22 cellular contexts compared by ENCODE assay signal in genomic region chr1:54866801-54867716, GRCh38. TPM values are rescaled to one million over a fixed set of nuclear protein-coding genes. Genes with fewer than 3 reads are reported as not detected.
A peak's percentile ranks its signal among the peaks of the same experiment; 100 is the strongest.
DNase-seq lines count a peak whose midpoint lies in the region; ATAC-seq and TF ChIP-seq lines count a peak whose summit lies in the region.
"Had no signal": no experiment of that assay in that cellular context is flagged by ENCODE, and none has a peak within 500 bp of the region (broad histone marks: within the 10 kb centered on the region; RNA-seq: fewer than 3 reads in every experiment).

No MANE protein-coding gene starts in this region.

- H3K36me3 Mint-ChIP-seq in Calu3 (ENCODE audit: insufficient read depth, unreplicated experiment), result peaks cover 79% of the 10 kb centered on the region
- peaks cover 24% of the 10 kb centered on the region for H3K36me3 Mint-ChIP-seq in activated T-cell treated with anti-CD3 and anti-CD28 coated beads, Interleukin-2, amount 50 U/mL, for 4 hours (ENCODE audit: insufficient read depth)

- no TSS peak for BruUV-seq in Calu3 (replicated peaks; lab: Mats Ljungman, UMichigan)

- no peak overlapping the region for H3K4me3 Mint-ChIP-seq in Calu3 (ENCODE audit: low read depth, unreplicated experiment)
- no peak overlapping the region for H3K4me3 Mint-ChIP-seq in activated T-cell treated with anti-CD3 and anti-CD28 coated beads, Interleukin-2, amount 50 U/mL, for 4 hours
- H3K4me3 Mint-ChIP-seq: activated B cell treated with CpG ODN at 0.5 μM for 24 hours; activated CD4-positive, alpha-beta memory T cell treated with anti-CD3 and anti-CD28 coated beads for 36 hours; activated naive CD8-positive, alpha-beta T cell treated with anti-CD3 and anti-CD28 coated beads for 36 hours; activated T-cell treated with anti-CD3 and anti-CD28 coated beads, Interleukin-2, amount 50 U/mL, for 72 hours; CD4-positive, alpha-beta memory T cell; T-helper 2 cell treated with Interferon-gamma antibody and Interleukin-4, amounts not matched to agents 5 μg/mL and 100 μg/mL, for 36 hours had no signal

- H3K27me3 Mint-ChIP-seq in Calu3 (ENCODE audit: unreplicated experiment), result no peaks in the 10 kb centered on the region
- H3K27me3 Mint-ChIP-seq in activated T-cell treated with anti-CD3 and anti-CD28 coated beads, Interleukin-2, amount 50 U/mL, for 4 hours (ENCODE audit: low read depth), result no peaks in the 10 kb centered on the region
- H3K27me3 Mint-ChIP-seq: activated B cell treated with CpG ODN at 0.5 μM for 24 hours; activated CD4-positive, alpha-beta memory T cell treated with anti-CD3 and anti-CD28 coated beads for 36 hours; activated naive CD8-positive, alpha-beta T cell treated with anti-CD3 and anti-CD28 coated beads for 36 hours; CD4-positive, alpha-beta memory T cell had no signal

- TF ChIP-seq CTCF in Calu3 (IDR thresholded peaks at IDR 0.05; ENCODE audit: unreplicated experiment), result no peak

- CTCF ChIA-PET in Calu3 (lab: Charles Lee), result interaction anchor here (1.2 kb wide), 1 partner anchor 9 kb away, joined by 3 read pairs; no protein-coding TSS in a partner anchor

- peaks cover 27% of the 10 kb centered on the region for H3K4me1 Mint-ChIP-seq in Calu3 (ENCODE audit: low read depth, unreplicated experiment)
- peaks cover under 1% of the 10 kb centered on the region for H3K4me1 Mint-ChIP-seq in activated T-cell treated with anti-CD3 and anti-CD28 coated beads, Interleukin-2, amount 50 U/mL, for 4 hours (ENCODE audit: low read depth)
- H3K4me1 Mint-ChIP-seq: activated B cell treated with CpG ODN at 0.5 μM for 24 hours; activated naive CD8-positive, alpha-beta T cell treated with anti-CD3 and anti-CD28 coated beads for 36 hours; CD4-positive, alpha-beta memory T cell had no signal

- ATAC-seq in activated T-cell treated with anti-CD3 and anti-CD28 coated beads, Interleukin-2, amount 50 U/mL, for 4 hours, result no peak
- no peak for ATAC-seq in GM21367 (IDR thresholded peaks at IDR 0.05; ENCODE audit: unreplicated experiment)
- ATAC-seq: activated T-cell treated with anti-CD3 and anti-CD28 coated beads, Interleukin-2, amount 50 U/mL, for 72 hours; foreskin keratinocyte; right cardiac atrium had no signal

- H3K9me3 Mint-ChIP-seq in Calu3 (ENCODE audit: low read depth, unreplicated experiment), result no peaks in the 10 kb centered on the region
- no peaks in the 10 kb centered on the region for H3K9me3 Mint-ChIP-seq in activated T-cell treated with anti-CD3 and anti-CD28 coated beads, Interleukin-2, amount 50 U/mL, for 4 hours
- H3K9me3 Mint-ChIP-seq: activated B cell treated with CpG ODN at 0.5 μM for 24 hours; activated CD4-positive, alpha-beta memory T cell treated with anti-CD3 and anti-CD28 coated beads for 36 hours; activated naive CD8-positive, alpha-beta T cell treated with anti-CD3 and anti-CD28 coated beads for 36 hours; activated T-cell treated with anti-CD3 and anti-CD28 coated beads, Interleukin-2, amount 50 U/mL, for 72 hours; T-helper 2 cell treated with Interferon-gamma antibody and Interleukin-4, amounts not matched to agents 5 μg/mL and 100 μg/mL, for 36 hours had no signal

- DNase-seq in Calu3 (peak; percentile 30), fibroblast of gingiva (ENCODE audit: low read depth) (peak; percentile 47), mucosa of gallbladder (ENCODE audit: low spot score) (peak; percentile 45), EL (no peak), cortex of kidney (lab: John Stamatoyannopoulos, UW) (no peak)
- no peak for DNase-seq in activated T-cell treated with anti-CD3 and anti-CD28 coated beads, Interleukin-2, amount 50 U/mL, for 4 hours
- DNase-seq: activated B cell treated with CpG ODN at 0.5 μM for 24 hours; activated CD4-positive, alpha-beta memory T cell treated with anti-CD3 and anti-CD28 coated beads for 36 hours; activated naive CD8-positive, alpha-beta T cell treated with anti-CD3 and anti-CD28 coated beads for 36 hours; activated T-cell treated with anti-CD3 and anti-CD28 coated beads, Interleukin-2, amount 50 U/mL, for 72 hours; CD4-positive, alpha-beta memory T cell; foreskin keratinocyte; Kasumi-1; NCI-H1092 treated with DMSO at 0.1 percent for 48 hours; NCI-H2081 treated with DMSO at 0.1 percent for 48 hours; NCI-H774; right cardiac atrium; stimulated activated CD4-positive, alpha-beta T cell treated with anti-CD3 and anti-CD28 coated beads, Interleukin-15, amount 100 ng/mL, for 24 hours; testis had no signal

- intact Hi-C loops in Calu3 (cut with micrococcal nuclease; ENCODE audit: unreplicated experiment), result no loop called here

- peak; percentile 91 for TF ChIP-seq EP300 in Ishikawa (IDR thresholded peaks at IDR 0.05; ENCODE audit: borderline replicate concordance)

- peak; percentile 27 for TF ChIP-seq RAD21 in Ishikawa (IDR thresholded peaks at IDR 0.05; ENCODE audit: low read depth)

- H3K27ac Mint-ChIP-seq in Calu3 (ENCODE audit: unreplicated experiment), result no peak overlapping the region
- H3K27ac Mint-ChIP-seq: activated B cell treated with CpG ODN at 0.5 μM for 24 hours; activated CD4-positive, alpha-beta memory T cell treated with anti-CD3 and anti-CD28 coated beads for 36 hours; activated naive CD8-positive, alpha-beta T cell treated with anti-CD3 and anti-CD28 coated beads for 36 hours; activated T-cell treated with anti-CD3 and anti-CD28 coated beads, Interleukin-2, amount 50 U/mL, for 72 hours; CD4-positive, alpha-beta memory T cell; T-helper 2 cell treated with Interferon-gamma antibody and Interleukin-4, amounts not matched to agents 5 μg/mL and 100 μg/mL, for 36 hours had no signal

TF ChIP-seq in Ishikawa, 13 proteins besides CTCF, POLR2A, EP300 and RAD21:
- TF ChIP-seq CEBPB (IDR thresholded peaks at IDR 0.05) (0 out of 2 replicates have a peak, but pooled peaks have one; percentile 22), REST (IDR thresholded peaks at IDR 0.05; ENCODE audit: low read depth) (no peak), USF1 (IDR thresholded peaks at IDR 0.05) (no peak), FOXM1 (IDR thresholded peaks at IDR 0.05; ENCODE audit: borderline replicate concordance, low read depth) (no peak), NFIC (IDR thresholded peaks at IDR 0.05) (peak; percentile 75; the same call in 1 of the 2 replicates), MAX (IDR thresholded peaks at IDR 0.05) (no peak), EGR1 (IDR thresholded peaks at IDR 0.05) (no peak), CREB1 (IDR thresholded peaks at IDR 0.05; ENCODE audit: low read depth) (no peak), TAF1 (IDR thresholded peaks at IDR 0.05; ENCODE audit: low read depth) (no peak), ZBTB7A (IDR thresholded peaks at IDR 0.05; ENCODE audit: low read depth) (no peak), TEAD4 (IDR thresholded peaks at IDR 0.05) (peak; percentile 91), YY1 (IDR thresholded peaks at IDR 0.05; ENCODE audit: low read depth) (peak; percentile 45; the same call in 1 of the 2 replicates), TCF12 (IDR thresholded peaks at IDR 0.05; ENCODE audit: low read depth) (peak; percentile 98)
TF ChIP-seq in Ishikawa: peak in this region for 5.

RNA-seq across cellular contexts. Expression of gene DHCR24, which starts 19.9 kb away (rescaled TPM):
- 448 and 469 TPM in 2 replicates for total RNA-seq in Calu3 (2022)
- total RNA-seq in mucosa of gallbladder, result 463 TPM
- total RNA-seq in activated T-cell treated with anti-CD3 and anti-CD28 coated beads, Interleukin-2, amount 50 U/mL, for 4 hours, result 10 to 100 TPM; 53.0 to 70.5 (median 66.8) TPM

Comparison
In these comparisons a context has a peak if more than half of its experiments do, and no peak if none do; other contexts are left out.
1. DNase-seq: peak in Calu3 (single experiment), fibroblast of gingiva (single experiment) and mucosa of gallbladder (single experiment); none in EL (single experiment), cortex of kidney (single experiment) and activated T-cell treated with anti-CD3 and anti-CD28 coated beads, Interleukin-2, amount 50 U/mL, for 4 hours (single experiment).